20 cellular contexts compared by ENCODE assay signal in genomic region chr2:132417430-132418035, GRCh38. TPM values are rescaled to one million over a fixed set of nuclear protein-coding genes. Genes with fewer than 3 reads are reported as not detected.
DNase-seq lines count a peak whose midpoint lies in the region; ATAC-seq and TF ChIP-seq lines count a peak whose summit lies in the region.
"Had no signal": no experiment of that assay in that cellular context is flagged by ENCODE, and none has a peak within 500 bp of the region (broad histone marks: within the 10 kb centered on the region; RNA-seq: fewer than 3 reads in every experiment).

No MANE protein-coding gene starts in this region.

- no peak overlapping the region for H2BK5ac ChIP-seq in neuronal stem cell (ENCODE audit: low read length)

- H3K4ac ChIP-seq in neuronal stem cell (ENCODE audit: low read length), result no peak overlapping the region

- 95% methylated on average over 30 of the region's 30 CpGs for WGBS in hepatocyte (ENCODE audit: low lambda C conversion rate, missing lambda C conversion rate)
- WGBS in neuronal stem cell (ENCODE audit: extremely low coverage in 2 of 2, insufficient read length in 2 of 2, insufficient replicate concordance in 1 of 2), 2 donors, result no CpG with 5 or more reads among the region's 30 CpGs

- H3K27me3 ChIP-seq in hepatocyte (no peaks in the 10 kb centered on the region), neuronal stem cell (ENCODE audit: control insufficient read depth in 3 of 3, insufficient read depth in 3 of 3, low read depth in 1 of 3, low read length in 3 of 3) (peaks cover 0 to 60% (median 5%) of the 10 kb centered on the region in 3 experiments), Peyer's patch (no peaks in the 10 kb centered on the region)
- H3K27me3 ChIP-seq: sigmoid colon had no signal

- H2AFZ ChIP-seq in hepatocyte (no peak overlapping the region), neuronal stem cell (ENCODE audit: low read length) (no peak overlapping the region)

- no peak overlapping the region for H3K14ac ChIP-seq in neuronal stem cell (ENCODE audit: low read length)

- TF ChIP-seq POLR2A in Peyer's patch (IDR thresholded peaks at IDR 0.05), result no peak

- DNase-seq in DMS79 treated with DMSO at 0.1 percent for 48 hours (lab: John Stamatoyannopoulos, UW), result peak; percentile 45
- no peak for DNase-seq in DMS79 (lab: John Stamatoyannopoulos, UW)
- no peak for DNase-seq in hepatocyte (ENCODE audit: low spot score)
- DNase-seq in neuronal stem cell (ENCODE audit: low spot score), result no peak
- no peak for DNase-seq in activated naive CD4-positive, alpha-beta T cell treated with anti-CD3 and anti-CD28 coated beads, Interleukin-2, amount 10 ng/mL, durations not matched to agents 7 days and 5 days
- no peak for DNase-seq in T-helper 9 cell
- DNase-seq in Peyer's patch, result no peak
- DNase-seq: 8988T; activated CD4-positive, alpha-beta T cell treated with anti-CD3 and anti-CD28 coated beads, Interleukin-2, amount 50 U/mL, for 1 hour; activated naive CD4-positive, alpha-beta T cell; activated T-cell treated with anti-CD3 and anti-CD28 coated beads for 4 hours; aorta; C1 segment of cervical spinal cord; DMS 273 treated with DMSO at 0.1 percent for 48 hours; NCI-H1436; NCI-H2227 treated with DMSO at 0.1 percent for 48 hours; sigmoid colon; stimulated activated CD4-positive, alpha-beta T cell treated with anti-CD3 and anti-CD28 coated beads, Interleukin-2, amount 100 ng/mL, for 48 hours had no signal

- TF ChIP-seq CTCF in hepatocyte (IDR thresholded peaks at IDR 0.05; ENCODE audit: poor library complexity) (no peak), Peyer's patch (IDR thresholded peaks at IDR 0.05) (no peak)

- H3K4me2 ChIP-seq in hepatocyte, result peak overlapping the region; percentile 95
- no peak overlapping the region for H3K4me2 ChIP-seq in neuronal stem cell (ENCODE audit: insufficient read depth, low read length, poor library complexity, severe bottlenecking)

- no peaks in the 10 kb centered on the region for H3K79me1 ChIP-seq in neuronal stem cell (ENCODE audit: low read depth, low read length)

- peaks cover 26% of the 10 kb centered on the region for H3K27me3 Mint-ChIP-seq in activated naive CD4-positive, alpha-beta T cell treated with anti-CD3 and anti-CD28 coated beads, Interleukin-2, amount 10 ng/mL, durations not matched to agents 7 days and 5 days

- H3K4me3 ChIP-seq in hepatocyte, result no peak overlapping the region
- no peak overlapping the region for H3K4me3 ChIP-seq in neuronal stem cell (ENCODE audit: low read length in 2 of 2)
- peak overlapping the region in 2 of 4 donors; percentile 65 to 66 for H3K4me3 ChIP-seq in Peyer's patch

- no peaks in the 10 kb centered on the region for H3K9me3 ChIP-seq in hepatocyte (ENCODE audit: low read depth)
- peaks cover 2 to 4% of the 10 kb centered on the region in 2 donors for H3K9me3 ChIP-seq in neuronal stem cell (replicated peaks in 1 of 2; ENCODE audit: control insufficient read depth in 2 of 2, insufficient read depth in 1 of 2, low read depth in 1 of 2, low read length in 2 of 2)
- H3K9me3 ChIP-seq in Peyer's patch, result no peaks in the 10 kb centered on the region
- H3K9me3 ChIP-seq: sigmoid colon had no signal

- CTCF ChIA-PET in activated naive CD4-positive, alpha-beta T cell treated with anti-CD3 and anti-CD28 coated beads, Interleukin-2, amount 10 ng/mL, durations not matched to agents 7 days and 5 days (lab: Charles Lee), result no interaction called here

- H4K8ac ChIP-seq in neuronal stem cell (ENCODE audit: low read depth, low read length), result peak overlapping the region; percentile 84

- no peak overlapping the region for H3K4me3 Mint-ChIP-seq in activated naive CD4-positive, alpha-beta T cell treated with anti-CD3 and anti-CD28 coated beads, Interleukin-2, amount 10 ng/mL, durations not matched to agents 7 days and 5 days

- H4K20me1 ChIP-seq in hepatocyte (ENCODE audit: insufficient read depth, poor library complexity, severe bottlenecking), result no peaks in the 10 kb centered on the region

- H2BK120ac ChIP-seq in neuronal stem cell (ENCODE audit: low read depth, low read length), result peak overlapping the region; percentile 67

- no peak overlapping the region for H4K91ac ChIP-seq in neuronal stem cell (ENCODE audit: low read depth, low read length, poor library complexity)

- H3K27ac Mint-ChIP-seq in activated naive CD4-positive, alpha-beta T cell treated with anti-CD3 and anti-CD28 coated beads, Interleukin-2, amount 10 ng/mL, durations not matched to agents 7 days and 5 days, result no peak overlapping the region

- H3K36me3 ChIP-seq in hepatocyte (replicated peaks; ENCODE audit: insufficient read depth, low read depth) (no peaks in the 10 kb centered on the region), neuronal stem cell (replicated peaks in 1 of 2; ENCODE audit: control insufficient read depth in 2 of 2, insufficient read depth in 2 of 2, low read length in 2 of 2) (no peaks in the 10 kb centered on the region), Peyer's patch (no peaks in the 10 kb centered on the region)
- H3K36me3 ChIP-seq: sigmoid colon had no signal

- peak overlapping the region; percentile 60 for H3K27ac ChIP-seq in hepatocyte
- H3K27ac ChIP-seq in neuronal stem cell (replicated peaks; ENCODE audit: low read length), result no peak overlapping the region
- peak overlapping the region in 2 of 4 donors; percentile 96 for H3K27ac ChIP-seq in Peyer's patch

- H3K4me1 Mint-ChIP-seq in activated naive CD4-positive, alpha-beta T cell treated with anti-CD3 and anti-CD28 coated beads, Interleukin-2, amount 10 ng/mL, durations not matched to agents 7 days and 5 days, result no peaks in the 10 kb centered on the region

- H3K23ac ChIP-seq in neuronal stem cell (ENCODE audit: low read depth, low read length, poor library complexity), result no peak overlapping the region

- H2BK15ac ChIP-seq in neuronal stem cell (ENCODE audit: low read length), result peak overlapping the region; percentile 41

- peaks cover 54% of the 10 kb centered on the region for H3K79me2 ChIP-seq in hepatocyte

- peaks cover 7% of the 10 kb centered on the region for H3K9me3 Mint-ChIP-seq in activated naive CD4-positive, alpha-beta T cell treated with anti-CD3 and anti-CD28 coated beads, Interleukin-2, amount 10 ng/mL, durations not matched to agents 7 days and 5 days

- no peaks in the 10 kb centered on the region for H3K36me3 Mint-ChIP-seq in activated naive CD4-positive, alpha-beta T cell treated with anti-CD3 and anti-CD28 coated beads, Interleukin-2, amount 10 ng/mL, durations not matched to agents 7 days and 5 days

- peak overlapping the region; percentile 48 for H3K18ac ChIP-seq in neuronal stem cell (ENCODE audit: low read length)

- no peak overlapping the region for H3K9ac ChIP-seq in neuronal stem cell (ENCODE audit: low read depth, low read length, poor library complexity)

- H3K4me1 ChIP-seq in hepatocyte (ENCODE audit: insufficient read depth), result peaks cover 24% of the 10 kb centered on the region
- H3K4me1 ChIP-seq in neuronal stem cell (ENCODE audit: control insufficient read depth in 2 of 2, insufficient read depth in 1 of 2, low read depth in 1 of 2, low read length in 2 of 2), result peaks cover 0 to 11% of the 10 kb centered on the region in 2 donors
- peaks cover 0 to 18% (median 2%) of the 10 kb centered on the region in 4 donors for H3K4me1 ChIP-seq in Peyer's patch

- no peaks in the 10 kb centered on the region for H3K9me2 ChIP-seq in hepatocyte (replicated peaks; ENCODE audit: insufficient read depth)

- peak overlapping the region; percentile 98 for H2AK5ac ChIP-seq in neuronal stem cell (ENCODE audit: low read depth, low read length)

- H2BK12ac ChIP-seq in neuronal stem cell (ENCODE audit: low read length), result peak overlapping the region; percentile 26

- no peak for ATAC-seq in HG03442 (IDR thresholded peaks at IDR 0.05; ENCODE audit: unreplicated experiment)

RNA-seq across cellular contexts. Expression of gene GPR39, which starts 0.9 kb away (rescaled TPM):
- total RNA-seq in hepatocyte, result 14.5 and 23.3 TPM in 2 replicates
- polyA plus RNA-seq in hepatocyte, result 8.2 and 11.1 TPM in 2 replicates
- polyA plus RNA-seq in neuronal stem cell (2013, experiment 1 of 2), result 0.42 TPM
- polyA plus RNA-seq in neuronal stem cell (2013, experiment 2 of 2), result 0.47 TPM
- 10 to 100 TPM in 3 of 4 donors, 1 to 10 TPM in 1; 9.1 to 38.5 (median 25.9) TPM for total RNA-seq in Peyer's patch
- total RNA-seq: omental fat pad had no signal
- polyA plus RNA-seq: aorta had no signal
